In the genomic region with DNA sequence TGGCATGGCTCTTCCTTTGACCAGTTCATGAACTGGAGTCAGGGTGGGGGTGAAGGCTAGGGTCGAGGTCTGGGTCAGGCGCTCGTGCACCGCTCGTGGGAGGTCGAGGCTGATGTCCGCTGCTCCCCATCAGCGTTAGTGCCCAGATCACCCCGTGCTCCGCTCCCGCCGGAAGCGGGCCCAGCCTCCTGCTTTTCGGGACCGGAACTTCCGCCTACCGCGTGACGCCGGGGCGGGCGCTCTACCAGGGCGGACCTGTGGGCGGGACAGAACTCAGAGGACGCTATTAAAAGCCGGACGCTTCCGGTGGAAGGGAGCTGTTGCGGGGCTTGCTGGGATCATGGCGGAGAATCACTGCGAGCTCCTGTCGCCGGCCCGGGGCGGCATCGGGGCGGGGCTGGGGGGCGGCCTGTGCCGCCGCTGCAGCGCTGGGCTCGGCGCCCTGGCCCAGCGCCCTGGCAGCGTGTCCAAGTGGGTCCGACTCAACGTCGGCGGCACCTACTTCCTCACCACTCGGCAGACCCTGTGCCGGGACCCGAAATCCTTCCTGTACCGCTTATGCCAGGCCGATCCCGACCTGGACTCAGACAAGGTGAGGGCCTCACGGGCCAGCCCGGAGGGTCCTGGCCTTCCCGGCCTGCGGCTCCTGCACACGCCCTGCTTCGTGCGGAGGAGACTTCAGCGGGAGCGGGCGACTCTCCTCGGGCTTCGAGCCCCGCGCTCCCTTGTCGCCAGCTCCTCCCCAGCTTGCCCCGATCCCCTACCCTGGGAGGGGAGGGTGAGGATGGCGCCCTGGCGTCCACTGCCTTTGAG, we compare ENCODE assay signal across 1 cellular context.
TF ChIP-seq lines count a peak whose summit lies in the region.

A gene with protein sequence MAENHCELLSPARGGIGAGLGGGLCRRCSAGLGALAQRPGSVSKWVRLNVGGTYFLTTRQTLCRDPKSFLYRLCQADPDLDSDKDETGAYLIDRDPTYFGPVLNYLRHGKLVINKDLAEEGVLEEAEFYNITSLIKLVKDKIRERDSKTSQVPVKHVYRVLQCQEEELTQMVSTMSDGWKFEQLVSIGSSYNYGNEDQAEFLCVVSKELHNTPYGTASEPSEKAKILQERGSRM (plus strand): TSS at position 315 of the 813 bp plus-strand sequence. CDS start 26 bp downstream, at position 341.

TF ChIP-seq in HepG2, 621 proteins besides CTCF, POLR2A, EP300 and RAD21 (continued from another document and continues in another):
- TF ChIP-seq, protein P1, sequence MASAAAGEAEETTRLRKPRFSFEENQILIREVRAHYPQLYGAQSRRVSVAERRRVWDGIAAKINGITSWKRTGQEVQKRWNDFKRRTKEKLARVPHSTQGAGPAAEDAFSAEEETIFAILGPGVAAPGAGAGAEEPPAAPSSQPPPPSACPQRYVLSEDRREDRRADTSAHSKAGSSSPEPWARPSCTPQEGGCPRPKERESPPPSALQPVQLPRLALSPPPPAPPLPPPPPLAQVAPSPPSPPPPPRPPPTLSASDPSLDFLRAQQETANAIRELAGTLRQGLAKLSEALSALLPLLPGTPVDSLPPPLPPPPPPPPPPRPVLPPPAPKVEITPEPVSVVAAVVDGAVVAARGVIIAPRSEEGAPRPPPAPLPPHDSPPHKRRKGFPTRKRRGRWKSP (CRISPR knock-in tag; IDR thresholded peaks at IDR 0.05), result peak; percentile 88
- peak; percentile 97 for TF ChIP-seq IRF2 (CRISPR knock-in tag; IDR thresholded peaks at IDR 0.05)
- TF ChIP-seq ATAD3A (CRISPR knock-in tag; IDR thresholded peaks at IDR 0.05), result 0 out of 2 replicates have a peak, but pooled peaks have one; percentile 29
- TF ChIP-seq, protein P2, sequence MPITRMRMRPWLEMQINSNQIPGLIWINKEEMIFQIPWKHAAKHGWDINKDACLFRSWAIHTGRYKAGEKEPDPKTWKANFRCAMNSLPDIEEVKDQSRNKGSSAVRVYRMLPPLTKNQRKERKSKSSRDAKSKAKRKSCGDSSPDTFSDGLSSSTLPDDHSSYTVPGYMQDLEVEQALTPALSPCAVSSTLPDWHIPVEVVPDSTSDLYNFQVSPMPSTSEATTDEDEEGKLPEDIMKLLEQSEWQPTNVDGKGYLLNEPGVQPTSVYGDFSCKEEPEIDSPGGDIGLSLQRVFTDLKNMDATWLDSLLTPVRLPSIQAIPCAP (CRISPR knock-in tag; IDR thresholded peaks at IDR 0.05; ENCODE audit: low read depth), result 0 out of 2 replicates have a peak, but pooled peaks have one; percentile 90
- TF ChIP-seq ZNF136 (CRISPR knock-in tag; IDR thresholded peaks at IDR 0.05; ENCODE audit: low read depth), result peak; percentile 46; the same call in 1 of the 2 replicates
- TF ChIP-seq, protein P3, sequence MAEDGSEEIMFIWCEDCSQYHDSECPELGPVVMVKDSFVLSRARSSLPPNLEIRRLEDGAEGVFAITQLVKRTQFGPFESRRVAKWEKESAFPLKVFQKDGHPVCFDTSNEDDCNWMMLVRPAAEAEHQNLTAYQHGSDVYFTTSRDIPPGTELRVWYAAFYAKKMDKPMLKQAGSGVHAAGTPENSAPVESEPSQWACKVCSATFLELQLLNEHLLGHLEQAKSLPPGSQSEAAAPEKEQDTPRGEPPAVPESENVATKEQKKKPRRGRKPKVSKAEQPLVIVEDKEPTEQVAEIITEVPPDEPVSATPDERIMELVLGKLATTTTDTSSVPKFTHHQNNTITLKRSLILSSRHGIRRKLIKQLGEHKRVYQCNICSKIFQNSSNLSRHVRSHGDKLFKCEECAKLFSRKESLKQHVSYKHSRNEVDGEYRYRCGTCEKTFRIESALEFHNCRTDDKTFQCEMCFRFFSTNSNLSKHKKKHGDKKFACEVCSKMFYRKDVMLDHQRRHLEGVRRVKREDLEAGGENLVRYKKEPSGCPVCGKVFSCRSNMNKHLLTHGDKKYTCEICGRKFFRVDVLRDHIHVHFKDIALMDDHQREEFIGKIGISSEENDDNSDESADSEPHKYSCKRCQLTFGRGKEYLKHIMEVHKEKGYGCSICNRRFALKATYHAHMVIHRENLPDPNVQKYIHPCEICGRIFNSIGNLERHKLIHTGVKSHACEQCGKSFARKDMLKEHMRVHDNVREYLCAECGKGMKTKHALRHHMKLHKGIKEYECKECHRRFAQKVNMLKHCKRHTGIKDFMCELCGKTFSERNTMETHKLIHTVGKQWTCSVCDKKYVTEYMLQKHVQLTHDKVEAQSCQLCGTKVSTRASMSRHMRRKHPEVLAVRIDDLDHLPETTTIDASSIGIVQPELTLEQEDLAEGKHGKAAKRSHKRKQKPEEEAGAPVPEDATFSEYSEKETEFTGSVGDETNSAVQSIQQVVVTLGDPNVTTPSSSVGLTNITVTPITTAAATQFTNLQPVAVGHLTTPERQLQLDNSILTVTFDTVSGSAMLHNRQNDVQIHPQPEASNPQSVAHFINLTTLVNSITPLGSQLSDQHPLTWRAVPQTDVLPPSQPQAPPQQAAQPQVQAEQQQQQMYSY (CRISPR knock-in tag; IDR thresholded peaks at IDR 0.05), result peak; percentile 79; the same call in 1 of the 2 replicates
- TF ChIP-seq, protein P4, sequence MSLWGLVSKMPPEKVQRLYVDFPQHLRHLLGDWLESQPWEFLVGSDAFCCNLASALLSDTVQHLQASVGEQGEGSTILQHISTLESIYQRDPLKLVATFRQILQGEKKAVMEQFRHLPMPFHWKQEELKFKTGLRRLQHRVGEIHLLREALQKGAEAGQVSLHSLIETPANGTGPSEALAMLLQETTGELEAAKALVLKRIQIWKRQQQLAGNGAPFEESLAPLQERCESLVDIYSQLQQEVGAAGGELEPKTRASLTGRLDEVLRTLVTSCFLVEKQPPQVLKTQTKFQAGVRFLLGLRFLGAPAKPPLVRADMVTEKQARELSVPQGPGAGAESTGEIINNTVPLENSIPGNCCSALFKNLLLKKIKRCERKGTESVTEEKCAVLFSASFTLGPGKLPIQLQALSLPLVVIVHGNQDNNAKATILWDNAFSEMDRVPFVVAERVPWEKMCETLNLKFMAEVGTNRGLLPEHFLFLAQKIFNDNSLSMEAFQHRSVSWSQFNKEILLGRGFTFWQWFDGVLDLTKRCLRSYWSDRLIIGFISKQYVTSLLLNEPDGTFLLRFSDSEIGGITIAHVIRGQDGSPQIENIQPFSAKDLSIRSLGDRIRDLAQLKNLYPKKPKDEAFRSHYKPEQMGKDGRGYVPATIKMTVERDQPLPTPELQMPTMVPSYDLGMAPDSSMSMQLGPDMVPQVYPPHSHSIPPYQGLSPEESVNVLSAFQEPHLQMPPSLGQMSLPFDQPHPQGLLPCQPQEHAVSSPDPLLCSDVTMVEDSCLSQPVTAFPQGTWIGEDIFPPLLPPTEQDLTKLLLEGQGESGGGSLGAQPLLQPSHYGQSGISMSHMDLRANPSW (CRISPR knock-in tag; IDR thresholded peaks at IDR 0.05; ENCODE audit: borderline replicate concordance), result peak; percentile 67; the same call in 1 of the 2 replicates
- no peak for TF ChIP-seq SYNCRIP (IDR thresholded peaks at IDR 0.05; ENCODE audit: insufficient read depth, low read depth, low read length)
- TF ChIP-seq ZFP37 (CRISPR knock-in tag; IDR thresholded peaks at IDR 0.05; ENCODE audit: borderline replicate concordance), result peak; percentile 72
- TF ChIP-seq, protein P5, sequence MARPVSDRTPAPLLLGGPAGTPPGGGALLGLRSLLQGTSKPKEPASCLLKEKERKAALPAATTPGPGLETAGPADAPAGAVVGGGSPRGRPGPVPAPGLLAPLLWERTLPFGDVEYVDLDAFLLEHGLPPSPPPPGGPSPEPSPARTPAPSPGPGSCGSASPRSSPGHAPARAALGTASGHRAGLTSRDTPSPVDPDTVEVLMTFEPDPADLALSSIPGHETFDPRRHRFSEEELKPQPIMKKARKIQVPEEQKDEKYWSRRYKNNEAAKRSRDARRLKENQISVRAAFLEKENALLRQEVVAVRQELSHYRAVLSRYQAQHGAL (CRISPR knock-in tag; IDR thresholded peaks at IDR 0.05; ENCODE audit: not compliant biosample characterization), result peak; percentile 90
- TF ChIP-seq SATB2 (CRISPR knock-in tag; IDR thresholded peaks at IDR 0.05), result peak; percentile 60; the same call in 1 of the 2 replicates
- TF ChIP-seq, protein P6, sequence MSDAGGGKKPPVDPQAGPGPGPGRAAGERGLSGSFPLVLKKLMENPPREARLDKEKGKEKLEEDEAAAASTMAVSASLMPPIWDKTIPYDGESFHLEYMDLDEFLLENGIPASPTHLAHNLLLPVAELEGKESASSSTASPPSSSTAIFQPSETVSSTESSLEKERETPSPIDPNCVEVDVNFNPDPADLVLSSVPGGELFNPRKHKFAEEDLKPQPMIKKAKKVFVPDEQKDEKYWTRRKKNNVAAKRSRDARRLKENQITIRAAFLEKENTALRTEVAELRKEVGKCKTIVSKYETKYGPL (CRISPR knock-in tag; IDR thresholded peaks at IDR 0.05), result peak; percentile 65; the same call in 1 of the 2 replicates
- TF ChIP-seq, protein P7, sequence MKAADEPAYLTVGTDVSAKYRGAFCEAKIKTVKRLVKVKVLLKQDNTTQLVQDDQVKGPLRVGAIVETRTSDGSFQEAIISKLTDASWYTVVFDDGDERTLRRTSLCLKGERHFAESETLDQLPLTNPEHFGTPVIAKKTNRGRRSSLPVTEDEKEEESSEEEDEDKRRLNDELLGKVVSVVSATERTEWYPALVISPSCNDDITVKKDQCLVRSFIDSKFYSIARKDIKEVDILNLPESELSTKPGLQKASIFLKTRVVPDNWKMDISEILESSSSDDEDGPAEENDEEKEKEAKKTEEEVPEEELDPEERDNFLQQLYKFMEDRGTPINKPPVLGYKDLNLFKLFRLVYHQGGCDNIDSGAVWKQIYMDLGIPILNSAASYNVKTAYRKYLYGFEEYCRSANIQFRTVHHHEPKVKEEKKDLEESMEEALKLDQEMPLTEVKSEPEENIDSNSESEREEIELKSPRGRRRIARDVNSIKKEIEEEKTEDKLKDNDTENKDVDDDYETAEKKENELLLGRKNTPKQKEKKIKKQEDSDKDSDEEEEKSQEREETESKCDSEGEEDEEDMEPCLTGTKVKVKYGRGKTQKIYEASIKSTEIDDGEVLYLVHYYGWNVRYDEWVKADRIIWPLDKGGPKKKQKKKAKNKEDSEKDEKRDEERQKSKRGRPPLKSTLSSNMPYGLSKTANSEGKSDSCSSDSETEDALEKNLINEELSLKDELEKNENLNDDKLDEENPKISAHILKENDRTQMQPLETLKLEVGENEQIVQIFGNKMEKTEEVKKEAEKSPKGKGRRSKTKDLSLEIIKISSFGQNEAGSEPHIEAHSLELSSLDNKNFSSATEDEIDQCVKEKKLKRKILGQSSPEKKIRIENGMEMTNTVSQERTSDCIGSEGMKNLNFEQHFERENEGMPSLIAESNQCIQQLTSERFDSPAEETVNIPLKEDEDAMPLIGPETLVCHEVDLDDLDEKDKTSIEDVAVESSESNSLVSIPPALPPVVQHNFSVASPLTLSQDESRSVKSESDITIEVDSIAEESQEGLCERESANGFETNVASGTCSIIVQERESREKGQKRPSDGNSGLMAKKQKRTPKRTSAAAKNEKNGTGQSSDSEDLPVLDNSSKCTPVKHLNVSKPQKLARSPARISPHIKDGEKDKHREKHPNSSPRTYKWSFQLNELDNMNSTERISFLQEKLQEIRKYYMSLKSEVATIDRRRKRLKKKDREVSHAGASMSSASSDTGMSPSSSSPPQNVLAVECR (CRISPR knock-in tag; IDR thresholded peaks at IDR 0.05; ENCODE audit: borderline replicate concordance), result peak; percentile 97
- TF ChIP-seq FOXJ3 (CRISPR knock-in tag; IDR thresholded peaks at IDR 0.05; ENCODE audit: borderline replicate concordance), result peak; percentile 61; the same call in 1 of the 2 replicates
- no peak; a peak in 1 of 4 replicates for TF ChIP-seq MAFK (conservative IDR thresholded peaks at IDR 0.05 in 1 of 2, IDR thresholded peaks at IDR 0.05 in 1 of 2; ENCODE audit: low read length in 2 of 2)
- peak; percentile 88 for TF ChIP-seq TP53 (CRISPR knock-in tag; conservative IDR thresholded peaks at IDR 0.05)
- TF ChIP-seq JUN (CRISPR knock-in tag; IDR thresholded peaks at IDR 0.05), result peak; percentile 75; the same call in 1 of the 2 replicates
- no peak for TF ChIP-seq RFX1 (IDR thresholded peaks at IDR 0.05)
- TF ChIP-seq, protein P8, sequence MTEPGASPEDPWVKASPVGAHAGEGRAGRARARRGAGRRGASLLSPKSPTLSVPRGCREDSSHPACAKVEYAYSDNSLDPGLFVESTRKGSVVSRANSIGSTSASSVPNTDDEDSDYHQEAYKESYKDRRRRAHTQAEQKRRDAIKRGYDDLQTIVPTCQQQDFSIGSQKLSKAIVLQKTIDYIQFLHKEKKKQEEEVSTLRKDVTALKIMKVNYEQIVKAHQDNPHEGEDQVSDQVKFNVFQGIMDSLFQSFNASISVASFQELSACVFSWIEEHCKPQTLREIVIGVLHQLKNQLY (CRISPR knock-in tag; IDR thresholded peaks at IDR 0.05), result peak; percentile 68; the same call in 1 of the 2 replicates
- TF ChIP-seq ZNF747 (CRISPR knock-in tag; IDR thresholded peaks at IDR 0.05; ENCODE audit: borderline replicate concordance), result peak; percentile 86; the same call in 1 of the 2 replicates
- TF ChIP-seq SCMH1 (CRISPR knock-in tag; IDR thresholded peaks at IDR 0.05; ENCODE audit: borderline replicate concordance), result no peak
- no peak for TF ChIP-seq ADNP (CRISPR knock-in tag; IDR thresholded peaks at IDR 0.05)
- TF ChIP-seq MYC (CRISPR knock-in tag; IDR thresholded peaks at IDR 0.05; ENCODE audit: borderline replicate concordance), result peak; percentile 98
- TF ChIP-seq ZNF569 (CRISPR knock-in tag; IDR thresholded peaks at IDR 0.05; ENCODE audit: borderline replicate concordance), result no peak
- TF ChIP-seq TRIM24 (CRISPR knock-in tag; IDR thresholded peaks at IDR 0.05), result no peak
- TF ChIP-seq ASH2L (IDR thresholded peaks at IDR 0.05; ENCODE audit: insufficient read length, low read depth, low read length), result peak; percentile 96
- no peak for TF ChIP-seq SOX6 (IDR thresholded peaks at IDR 0.05)
- TF ChIP-seq SOX6 (CRISPR knock-in tag; IDR thresholded peaks at IDR 0.05), result peak; percentile 55; the same call in 1 of the 2 replicates
- no peak for TF ChIP-seq ZNF207 (IDR thresholded peaks at IDR 0.05; ENCODE audit: borderline replicate concordance)
- TF ChIP-seq, protein P9, sequence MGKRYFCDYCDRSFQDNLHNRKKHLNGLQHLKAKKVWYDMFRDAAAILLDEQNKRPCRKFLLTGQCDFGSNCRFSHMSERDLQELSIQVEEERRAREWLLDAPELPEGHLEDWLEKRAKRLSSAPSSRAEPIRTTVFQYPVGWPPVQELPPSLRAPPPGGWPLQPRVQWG (CRISPR knock-in tag; IDR thresholded peaks at IDR 0.05; ENCODE audit: borderline replicate concordance, low read depth), result no peak
- no peak for TF ChIP-seq ZNF577 (CRISPR knock-in tag; IDR thresholded peaks at IDR 0.05; ENCODE audit: borderline replicate concordance, low read depth)
- TF ChIP-seq ZNF672 (CRISPR knock-in tag; IDR thresholded peaks at IDR 0.05), result 0 out of 2 replicates have a peak, but pooled peaks have one; percentile 47
- TF ChIP-seq AKAP8 (CRISPR knock-in tag; IDR thresholded peaks at IDR 0.05), result no peak; the same call in 1 of the 2 replicates
- TF ChIP-seq ZNF552 (CRISPR knock-in tag; IDR thresholded peaks at IDR 0.05; ENCODE audit: borderline replicate concordance), result no peak
- TF ChIP-seq, protein P10, sequence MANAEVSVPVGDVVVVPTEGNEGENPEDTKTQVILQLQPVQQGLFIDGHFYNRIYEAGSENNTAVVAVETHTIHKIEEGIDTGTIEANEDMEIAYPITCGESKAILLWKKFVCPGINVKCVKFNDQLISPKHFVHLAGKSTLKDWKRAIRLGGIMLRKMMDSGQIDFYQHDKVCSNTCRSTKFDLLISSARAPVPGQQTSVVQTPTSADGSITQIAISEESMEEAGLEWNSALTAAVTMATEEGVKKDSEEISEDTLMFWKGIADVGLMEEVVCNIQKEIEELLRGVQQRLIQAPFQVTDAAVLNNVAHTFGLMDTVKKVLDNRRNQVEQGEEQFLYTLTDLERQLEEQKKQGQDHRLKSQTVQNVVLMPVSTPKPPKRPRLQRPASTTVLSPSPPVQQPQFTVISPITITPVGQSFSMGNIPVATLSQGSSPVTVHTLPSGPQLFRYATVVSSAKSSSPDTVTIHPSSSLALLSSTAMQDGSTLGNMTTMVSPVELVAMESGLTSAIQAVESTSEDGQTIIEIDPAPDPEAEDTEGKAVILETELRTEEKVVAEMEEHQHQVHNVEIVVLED (CRISPR knock-in tag; IDR thresholded peaks at IDR 0.05; ENCODE audit: borderline replicate concordance), result peak; percentile 90
- TF ChIP-seq ZNF780A (CRISPR knock-in tag; IDR thresholded peaks at IDR 0.05), result 0 out of 2 replicates have a peak, but pooled peaks have one; percentile 60
- peak; percentile 44; the same call in 1 of the 2 replicates for TF ChIP-seq ZNF816 (CRISPR knock-in tag; IDR thresholded peaks at IDR 0.05; ENCODE audit: borderline replicate concordance)
